23 cellular contexts compared by ENCODE assay signal in genomic region chr20:3635346-3635745, GRCh38. TPM values are rescaled to one million over a fixed set of nuclear protein-coding genes. Genes with fewer than 3 reads are reported as not detected.
"Had no signal": no experiment of that assay in that cellular context is flagged by ENCODE, and none has a peak within 500 bp of the region (broad histone marks: within the 10 kb centered on the region; RNA-seq: fewer than 3 reads in every experiment).

No MANE protein-coding gene starts in this region.

- H3K36me3 ChIP-seq: MG63 had no signal

- H3K27me3 ChIP-seq: MG63, SJSA1 had no signal

- ATAC-seq: HepG2 had no signal

- H3K27ac ChIP-seq: SJSA1, SK-N-MC had no signal

- H3K9me3 ChIP-seq: MG63, SJSA1 had no signal

- H3K4me3 ChIP-seq: MG63, SJSA1, SK-N-MC had no signal

- DNase-seq: IMR-90, Karpas-422, KG1, MG63, NCI-H1092, NCI-H1105 treated with DMSO at 0.1 percent for 48 hours, NCI-H146, NCI-H1694 treated with DMSO at 0.1 percent for 48 hours, NCI-H1930, NCI-H2081, NCI-H2107, NCI-H2227 treated with DMSO at 0.1 percent for 48 hours, NCI-H524, NCI-H526 treated with DMSO at 0.1 percent for 48 hours, NCI-H774, Right ventricle myocardium superior, RPMI8226, SIG-M5 had no signal

- H3K4me1 ChIP-seq: SJSA1 had no signal

RNA-seq across cellular contexts. Expression of gene GFRA4, which starts 27.9 kb away (rescaled TPM):
- total RNA-seq: HepG2, HT1080, IMR-90, NCI-H460, Right ventricle myocardium superior, SJSA1 had no signal
- polyA plus RNA-seq: HepG2, IMR-90 had no signal

RNA-seq across cellular contexts. Expression of gene ADAM33, which starts 46.5 kb away (rescaled TPM):
- total RNA-seq: HepG2, HT1080, SJSA1 had no signal
- polyA plus RNA-seq: HepG2 had no signal
